ENCODE assay signal across 8 cellular contexts in genomic region chr12:75635606-75636444, GRCh38.
DNase-seq lines count a peak whose midpoint lies in the region; ATAC-seq, FAIRE-seq and TF ChIP-seq lines count a peak whose summit lies in the region.

No MANE protein-coding gene starts in this region.

- peak in 2 of 3 donors; percentile 6 to 21 for DNase-seq in stimulated activated CD4-positive, alpha-beta T cell treated with anti-CD3 and anti-CD28 coated beads, TNF-alpha, amount 100 ng/mL, for 48 hours (ENCODE audit: low read depth in 3 of 3)
- no peak for DNase-seq in stimulated activated CD4-positive, alpha-beta T cell treated with anti-CD3 and anti-CD28 coated beads, Interleukin-2, amount 100 ng/mL, for 48 hours
- DNase-seq in LoVo (ENCODE audit: low spot score) = peak; percentile 97
- DNase-seq in cardiac fibroblast (ENCODE audit: low read depth in 2 of 2) = peak; percentile 72 to 93
- peak; percentile 74 for DNase-seq in urothelium cell line (ENCODE audit: low spot score)
- DNase-seq in Ammon's horn (ENCODE audit: low spot score) = no peak
- no peak for DNase-seq in activated naive CD4-positive, alpha-beta T cell treated with anti-CD3 and anti-CD28 coated beads, Interleukin-2, amount 50 U/mL, for 16 hours

- no peak for TF ChIP-seq CTCF in cardiac fibroblast (IDR thresholded peaks at IDR 0.05; ENCODE audit: low read depth, low read length)

- H3K4me3 ChIP-seq in cardiac fibroblast (replicated peaks in 1 of 2; ENCODE audit: low read depth in 2 of 2, low read length in 2 of 2) = no peak overlapping the region

- FAIRE-seq in urothelium cell line (lab: Jason Lieb, UNC) = peak; percentile 37

- ATAC-seq in GM18502 (IDR thresholded peaks at IDR 0.05; ENCODE audit: poor library complexity, unreplicated experiment) = no peak

Comparison
In these comparisons a context has a peak if more than half of its experiments do, and no peak if none do; other contexts are left out.
1. DNase-seq: peak in stimulated activated CD4-positive, alpha-beta T cell treated with anti-CD3 and anti-CD28 coated beads, TNF-alpha, amount 100 ng/mL, for 48 hours (2 of 3), LoVo (single experiment), cardiac fibroblast (2 of 2) and urothelium cell line (single experiment); none in stimulated activated CD4-positive, alpha-beta T cell treated with anti-CD3 and anti-CD28 coated beads, Interleukin-2, amount 100 ng/mL, for 48 hours (0 of 2), Ammon's horn (single experiment) and activated naive CD4-positive, alpha-beta T cell treated with anti-CD3 and anti-CD28 coated beads, Interleukin-2, amount 50 U/mL, for 16 hours (single experiment).